ENCODE assay signal across 10 cellular contexts in the genomic region with DNA sequence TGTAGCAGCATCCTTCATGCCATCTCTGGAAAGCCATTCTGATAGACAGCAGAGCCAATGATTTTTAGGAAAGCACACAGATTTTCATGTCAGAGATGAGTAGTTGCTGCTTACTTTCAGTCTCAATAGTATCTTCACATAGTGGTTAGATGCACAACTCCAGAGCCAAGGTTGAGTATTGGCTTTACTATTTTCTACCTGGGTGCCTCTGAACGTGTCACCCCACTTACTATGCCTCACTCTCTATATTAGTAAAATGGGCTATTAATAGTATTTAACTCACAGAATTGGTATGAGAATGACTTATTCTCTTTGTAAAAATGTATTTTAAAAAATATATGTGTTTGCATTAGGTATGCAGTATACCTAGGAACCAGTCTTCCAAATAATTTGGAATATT.
DNase-seq lines count a peak whose midpoint lies in the region; ATAC-seq and TF ChIP-seq lines count a peak whose summit lies in the region.
"Had no signal": no experiment of that assay in that cellular context is flagged by ENCODE, and none has a peak within 500 bp of the region (broad histone marks: within the 10 kb centered on the region; RNA-seq: fewer than 3 reads in every experiment).

No MANE protein-coding gene starts in this region.

- 90 to 95% methylated on average over 1 of the region's 1 CpG for WGBS in GM23248 (ENCODE audit: low coverage in 1 of 2, low lambda C conversion rate in 2 of 2, missing lambda C conversion rate in 2 of 2), 2 experiments

- no peaks in the 10 kb centered on the region for H4K20me1 ChIP-seq in GM23248 (ENCODE audit: insufficient read depth)

- no peaks in the 10 kb centered on the region for H3K4me1 ChIP-seq in GM23248 (ENCODE audit: insufficient read depth)
- H3K4me1 ChIP-seq: colonic mucosa had no signal

- H3K36me3 ChIP-seq in GM23248 (ENCODE audit: low read depth): 0 out of 2 replicates have a peak, but pooled peaks cover 17% of the 10 kb centered on the region
- H3K36me3 ChIP-seq: colonic mucosa had no signal

- H3K4me2 ChIP-seq in GM23248 (ENCODE audit: unreplicated experiment): no peak overlapping the region

- H3K9me2 ChIP-seq in GM23248 (ENCODE audit: insufficient read depth): no peaks in the 10 kb centered on the region

- H3K4me3 ChIP-seq in GM23248 (no peak overlapping the region), foreskin fibroblast (ENCODE audit: low read depth in 1 of 2, low read length in 2 of 2) (no peak overlapping the region)
- H3K4me3 ChIP-seq: colonic mucosa had no signal

- ATAC-seq in GM18517 (IDR thresholded peaks at IDR 0.05; ENCODE audit: unreplicated experiment) (peak; percentile 93), GM19455 (IDR thresholded peaks at IDR 0.05; ENCODE audit: unreplicated experiment) (peak; percentile 93), HG02884 (IDR thresholded peaks at IDR 0.05; ENCODE audit: unreplicated experiment) (peak; percentile 94), HG03558 (IDR thresholded peaks at IDR 0.05; ENCODE audit: extremely low read depth, unreplicated experiment) (peak; percentile 85)

- TF ChIP-seq CTCF in foreskin fibroblast (IDR thresholded peaks at IDR 0.05; ENCODE audit: low read depth, low read length): no peak

- H3K9me3 ChIP-seq in GM23248 (ENCODE audit: low read depth): no peaks in the 10 kb centered on the region
- H3K9me3 ChIP-seq: colonic mucosa had no signal

- H3K27ac ChIP-seq in GM23248: no peak overlapping the region
- H3K27ac ChIP-seq: colonic mucosa had no signal

- no peak overlapping the region for H3K9ac ChIP-seq in GM23248

- no peaks in the 10 kb centered on the region for H3F3A ChIP-seq in GM23248 (ENCODE audit: insufficient read depth)

- intact Hi-C loops in posterior vena cava (cut with DNase I): no loop called here

- H3K79me2 ChIP-seq in GM23248 (ENCODE audit: insufficient read depth): no peaks in the 10 kb centered on the region

- no peaks in the 10 kb centered on the region for H3K27me3 ChIP-seq in GM23248 (replicated peaks; ENCODE audit: insufficient read depth)
- H3K27me3 ChIP-seq: colonic mucosa had no signal

- H2AFZ ChIP-seq in GM23248: no peak overlapping the region

- in situ Hi-C loops in GM23248 (cut with MboI): loop anchor here (25.0 kb wide), 1 partner anchor 260 kb away; no protein-coding TSS in a partner anchor

- DNase-seq in GM23248 (no peak), posterior vena cava (ENCODE audit: low spot score) (no peak), foreskin fibroblast (no peak), NCI-H1105 (lab: John Stamatoyannopoulos, UW) (no peak)
- DNase-seq: colonic mucosa, IMR-90 had no signal
